17 cellular contexts compared by ENCODE assay signal in the genomic region with DNA sequence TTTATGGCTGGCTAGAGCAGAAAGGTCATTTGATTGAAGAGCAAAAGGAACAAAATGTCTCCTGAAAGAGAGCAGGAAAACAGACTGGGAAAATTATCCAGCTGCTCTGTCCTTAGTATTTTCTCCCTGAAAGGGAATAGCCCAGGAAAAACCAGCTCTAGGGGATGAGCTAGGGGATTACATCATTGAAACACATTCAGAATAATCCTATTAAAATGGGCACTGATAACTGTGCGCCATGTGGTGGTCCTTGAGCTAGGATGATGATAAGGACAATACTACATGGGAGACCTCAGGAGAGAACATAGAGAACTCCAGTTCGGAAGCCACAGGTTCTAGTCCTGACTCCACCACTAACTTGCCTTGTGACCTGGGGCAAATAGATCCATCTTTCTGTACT.
"Had no signal": no experiment of that assay in that cellular context is flagged by ENCODE, and none has a peak within 500 bp of the region (broad histone marks: within the 10 kb centered on the region; RNA-seq: fewer than 3 reads in every experiment).

No MANE protein-coding gene starts in this region.

- ATAC-seq: Panc1, PC-3 had no signal

- DNase-seq: KBM-7, MV-4-11, NCI-H1048, NCI-H1105, NCI-H1417, NCI-H1436 treated with DMSO at 0.1 percent for 48 hours, NCI-H1694, NCI-H187 treated with DMSO at 0.1 percent for 48 hours, NCI-H2029 treated with DMSO at 0.1 percent for 48 hours, NCI-H2107, NCI-H2227 treated with DMSO at 0.1 percent for 48 hours, NCI-H526, PC-3, SHP77 had no signal

- H3K27ac ChIP-seq: HL-60, RWPE1 had no signal
